Comparison of ENCODE assay signal across 9 cellular contexts in genomic region chr4:73718375-73719373, GRCh38. TPM values are rescaled to one million over a fixed set of nuclear protein-coding genes. Genes with fewer than 3 reads are reported as not detected.
DNase-seq lines count a peak whose midpoint lies in the region; ATAC-seq and TF ChIP-seq lines count a peak whose summit lies in the region.
"Had no signal": no experiment of that assay in that cellular context is flagged by ENCODE, and none has a peak within 500 bp of the region (broad histone marks: within the 10 kb centered on the region; RNA-seq: fewer than 3 reads in every experiment).

No MANE protein-coding gene starts in this region.

- ATAC-seq in GM19438 (IDR thresholded peaks at IDR 0.05; ENCODE audit: low read depth, unreplicated experiment): peak; percentile 90
- ATAC-seq in HG03159 (IDR thresholded peaks at IDR 0.05; ENCODE audit: unreplicated experiment): peak; percentile 94
- peak; percentile 48 for ATAC-seq in activated T-helper 17 cell treated with anti-CD3 and anti-CD28 coated beads, Interleukin-2, amount 50 U/mL, for 72 hours (replicated peaks)

- H3K4me3 ChIP-seq in AG10803 (ENCODE audit: low read length): no peak overlapping the region

- DNase-seq in AG10803 (ENCODE audit: low read depth): peak; percentile 87
- DNase-seq in stimulated activated CD4-positive, alpha-beta T cell treated with anti-CD3 and anti-CD28 coated beads, Interleukin-4, amount 100 ng/mL, for 1 hour: no peak
- no peak for DNase-seq in retina
- no peak for DNase-seq in NCI-H2029 (lab: John Stamatoyannopoulos, UW)
- DNase-seq in HuH-7 (ENCODE audit: low spot score): no peak

- H3K36me3 Mint-ChIP-seq in activated T-helper 17 cell treated with anti-CD3 and anti-CD28 coated beads, Interleukin-2, amount 50 U/mL, for 72 hours (ENCODE audit: low read depth): no peaks in the 10 kb centered on the region

- H3K4me1 Mint-ChIP-seq in activated T-helper 17 cell treated with anti-CD3 and anti-CD28 coated beads, Interleukin-2, amount 50 U/mL, for 72 hours: no peaks in the 10 kb centered on the region
- H3K4me1 Mint-ChIP-seq: B cell had no signal

- TF ChIP-seq CTCF in AG10803 (conservative IDR thresholded peaks at IDR 0.05; ENCODE audit: low read length): no peak

- H3K27me3 Mint-ChIP-seq in activated T-helper 17 cell treated with anti-CD3 and anti-CD28 coated beads, Interleukin-2, amount 50 U/mL, for 72 hours: peaks cover 5% of the 10 kb centered on the region

- no peak overlapping the region for H3K4me3 Mint-ChIP-seq in activated T-helper 17 cell treated with anti-CD3 and anti-CD28 coated beads, Interleukin-2, amount 50 U/mL, for 72 hours
- H3K4me3 Mint-ChIP-seq: B cell had no signal

- H3K9me3 Mint-ChIP-seq in activated T-helper 17 cell treated with anti-CD3 and anti-CD28 coated beads, Interleukin-2, amount 50 U/mL, for 72 hours: no peaks in the 10 kb centered on the region

- no peak overlapping the region for H3K27ac Mint-ChIP-seq in activated T-helper 17 cell treated with anti-CD3 and anti-CD28 coated beads, Interleukin-2, amount 50 U/mL, for 72 hours
- H3K27ac Mint-ChIP-seq: B cell had no signal

RNA-seq across cellular contexts. Expression of gene CXCL8, which starts 21.7 kb away (rescaled TPM):
- total RNA-seq in activated T-helper 17 cell treated with anti-CD3 and anti-CD28 coated beads, Interleukin-2, amount 50 U/mL, for 72 hours: 10 to 100 TPM; 11.9 to 14.5 TPM
